Comparison of ENCODE assay signal across 7 cellular contexts in genomic region chr22:49656883-49657274, GRCh38.
DNase-seq lines count a peak whose midpoint lies in the region; ATAC-seq and TF ChIP-seq lines count a peak whose summit lies in the region.
"Not testable (repeated sequence)": the region's sequence is repeated elsewhere in the genome, so short reads cannot be mapped to it uniquely, and the experiment has no call there.

No MANE protein-coding gene starts in this region.

- peaks cover 53% of the 10 kb centered on the region for H3K79me2 ChIP-seq in OCI-LY3 (ENCODE audit: low read length)

- H3K4me1 ChIP-seq in OCI-LY3 (ENCODE audit: low read length) (peaks cover 27% of the 10 kb centered on the region), mononuclear cell (ENCODE audit: insufficient read depth, low read length) (peaks cover 33% of the 10 kb centered on the region)
- not testable (repeated sequence) for H3K4me1 ChIP-seq in duodenal mucosa (ENCODE audit: control insufficient read depth in 1 of 2, insufficient read depth in 2 of 2, low read length in 2 of 2)

- H3K4me2 ChIP-seq in OCI-LY3 (ENCODE audit: low read length), result peak overlapping the region; percentile 88

- H2AFZ ChIP-seq in OCI-LY3 (ENCODE audit: low read depth, low read length), result peak overlapping the region; percentile 62; the same call in 1 of the 2 replicates

- not testable (repeated sequence) for H3K9me3 ChIP-seq in OCI-LY3 (ENCODE audit: insufficient read depth, low read length); duodenal mucosa (ENCODE audit: control insufficient read depth in 1 of 2, low read length in 2 of 2); mononuclear cell (ENCODE audit: low read depth, low read length)

- H3K27me3 ChIP-seq in OCI-LY3 (ENCODE audit: low read depth, low read length); duodenal mucosa (ENCODE audit: control insufficient read depth in 1 of 2, insufficient read depth in 2 of 2, low read length in 2 of 2); mononuclear cell (ENCODE audit: insufficient read depth, low read length): not testable (repeated sequence)

- DNase-seq in activated T-cell treated with anti-CD3 and anti-CD28 coated beads, Interleukin-2, amount 50 U/mL, for 1 hour, result peak; percentile 50
- DNase-seq in stimulated activated CD4-positive, alpha-beta T cell treated with anti-CD3 and anti-CD28 coated beads, Interleukin-1b, Interleukin-23, amount 100 ng/mL, for 48 hours, result peak; percentile 52

- not testable (repeated sequence) for TF ChIP-seq CTCF in OCI-LY3 (IDR thresholded peaks at IDR 0.05; ENCODE audit: low read depth, low read length)

- ATAC-seq in GM18907 (IDR thresholded peaks at IDR 0.05; ENCODE audit: unreplicated experiment) (peak; percentile 60), HG02678 (IDR thresholded peaks at IDR 0.05; ENCODE audit: unreplicated experiment) (peak; percentile 37)

- peaks cover 17% of the 10 kb centered on the region for H3K36me3 ChIP-seq in OCI-LY3 (replicated peaks; ENCODE audit: low read depth, low read length)
- not testable (repeated sequence) for H3K36me3 ChIP-seq in duodenal mucosa (ENCODE audit: control insufficient read depth in 1 of 2, insufficient read depth in 2 of 2, low read length in 2 of 2)

- H3K4me3 ChIP-seq in OCI-LY3 (ENCODE audit: low read length) (peak overlapping the region; percentile 95), duodenal mucosa (ENCODE audit: low read depth in 1 of 2, low read length in 2 of 2) (peak overlapping the region; percentile 63 to 74), mononuclear cell (ENCODE audit: low read length) (peak overlapping the region; percentile 88)

- H3K27ac ChIP-seq in OCI-LY3 (ENCODE audit: low read length), result peak overlapping the region; percentile 70
- H3K27ac ChIP-seq in duodenal mucosa (ENCODE audit: low read depth, low read length), result not testable (repeated sequence)

- H4K20me1 ChIP-seq in OCI-LY3 (ENCODE audit: insufficient read depth, low read length), result not testable (repeated sequence)

- peak overlapping the region; percentile 77 for H3K9ac ChIP-seq in OCI-LY3 (ENCODE audit: low read length)
- not testable (repeated sequence) for H3K9ac ChIP-seq in duodenal mucosa (ENCODE audit: low read depth in 1 of 2, low read length in 2 of 2)
